Comparison of ENCODE assay signal across 9 cellular contexts in genomic region chr19:4379383-4380253, GRCh38. TPM values are rescaled to one million over a fixed set of nuclear protein-coding genes. Genes with fewer than 3 reads are reported as not detected.
DNase-seq lines count a peak whose midpoint lies in the region; ATAC-seq, FAIRE-seq and TF ChIP-seq lines count a peak whose summit lies in the region.
"Had no signal": no experiment of that assay in that cellular context is flagged by ENCODE, and none has a peak within 500 bp of the region (broad histone marks: within the 10 kb centered on the region; RNA-seq: fewer than 3 reads in every experiment).

No MANE protein-coding gene starts in this region.

- H3K4me3 Mint-ChIP-seq in astrocyte (ENCODE audit: unreplicated experiment) = no peak overlapping the region

- ATAC-seq in GM21515 (IDR thresholded peaks at IDR 0.05; ENCODE audit: unreplicated experiment) (no peak), HG02970 (IDR thresholded peaks at IDR 0.05; ENCODE audit: low FRiP score, unreplicated experiment) (no peak), GM19023 (IDR thresholded peaks at IDR 0.05; ENCODE audit: unreplicated experiment) (no peak)

- peak overlapping the region; percentile 25 for H3K4me2 ChIP-seq in astrocyte (ENCODE audit: low read length)

- H3K79me2 ChIP-seq in astrocyte (ENCODE audit: insufficient read depth, low read length) = peaks cover 93% of the 10 kb centered on the region

- peaks cover 41% of the 10 kb centered on the region for H3K4me1 ChIP-seq in astrocyte (ENCODE audit: insufficient read depth, low read length)
- H3K4me1 ChIP-seq in mucosa of rectum (ENCODE audit: control insufficient read depth in 2 of 2, insufficient read depth in 2 of 2, low read length in 2 of 2) = peaks cover 33 to 34% of the 10 kb centered on the region in 2 donors

- no peaks in the 10 kb centered on the region for H3K27me3 Mint-ChIP-seq in astrocyte (ENCODE audit: low read depth, unreplicated experiment)

- H3K9me3 ChIP-seq in astrocyte (ENCODE audit: insufficient read depth, low read depth, low read length) (no peaks in the 10 kb centered on the region), mucosa of rectum (ENCODE audit: control insufficient read depth in 2 of 2, low read length in 2 of 2) (no peaks in the 10 kb centered on the region)
- H3K9me3 ChIP-seq: tibial artery had no signal

- H3K9ac ChIP-seq in astrocyte (ENCODE audit: low read length) (no peak overlapping the region), mucosa of rectum (ENCODE audit: low read depth in 1 of 2, low read length in 2 of 2) (no peak overlapping the region)

- H3K27ac ChIP-seq in astrocyte (ENCODE audit: low read depth, low read length) (no peak overlapping the region), mucosa of rectum (ENCODE audit: low read depth in 2 of 2, low read length in 2 of 2) (peak overlapping the region in 1 of 2 donors; percentile 52)
- H3K27ac ChIP-seq: tibial artery had no signal

- no peak overlapping the region for H3K27ac Mint-ChIP-seq in astrocyte (ENCODE audit: unreplicated experiment)

- no peak for FAIRE-seq in astrocyte (lab: Jason Lieb, UNC)

- H3K4me3 ChIP-seq in astrocyte (ENCODE audit: insufficient read depth, low read depth, low read length) (no peak overlapping the region), mucosa of rectum (ENCODE audit: low read length in 2 of 2) (peak overlapping the region; percentile 13 to 41)
- H3K4me3 ChIP-seq: tibial artery had no signal

- H3K4me1 Mint-ChIP-seq in astrocyte (ENCODE audit: low read depth, unreplicated experiment) = peaks cover 34% of the 10 kb centered on the region

- H2AFZ ChIP-seq in astrocyte (ENCODE audit: low read depth, low read length) = no peak overlapping the region

- H3K36me3 Mint-ChIP-seq in astrocyte (ENCODE audit: low read depth, unreplicated experiment) = peaks cover 7% of the 10 kb centered on the region

- peak; percentile 78 for DNase-seq in Daoy (ENCODE audit: low read depth)
- peak; percentile 76 for DNase-seq in M059J (ENCODE audit: low read depth)
- peak; percentile 69 for DNase-seq in astrocyte (ENCODE audit: low read depth)
- no peak for DNase-seq in posterior vena cava (ENCODE audit: low spot score)

- H3K36me3 ChIP-seq in astrocyte (ENCODE audit: insufficient read depth, low read length) = no peaks in the 10 kb centered on the region
- H3K36me3 ChIP-seq in mucosa of rectum (ENCODE audit: control insufficient read depth in 2 of 2, insufficient read depth in 2 of 2, low read length in 2 of 2) = peaks cover 3 to 9% of the 10 kb centered on the region in 2 donors

- no peak for TF ChIP-seq CTCF in astrocyte (IDR thresholded peaks at IDR 0.05; ENCODE audit: insufficient read depth, low read depth, low read length)

- H3K27me3 ChIP-seq in astrocyte (ENCODE audit: insufficient read depth, low read length) (no peaks in the 10 kb centered on the region), mucosa of rectum (ENCODE audit: control insufficient read depth in 2 of 2, insufficient read depth in 2 of 2, low read length in 2 of 2) (no peaks in the 10 kb centered on the region)
- H3K27me3 ChIP-seq: tibial artery had no signal

- peaks cover 96% of the 10 kb centered on the region for H4K20me1 ChIP-seq in astrocyte (ENCODE audit: insufficient read depth, low read length)

- intact Hi-C loops in posterior vena cava (cut with DNase I) = no loop called here

- no peaks in the 10 kb centered on the region for H3K9me3 Mint-ChIP-seq in astrocyte (ENCODE audit: unreplicated experiment)

RNA-seq across cellular contexts. Expression of gene SH3GL1, which starts 20.7 kb away (rescaled TPM):
- total RNA-seq in Daoy (2014; rRNA removed; shearing (Covaris generic)) = 44.3 and 52.8 TPM in 2 replicates
- 60.5 and 99.7 TPM in 2 replicates for total RNA-seq in M059J (2014; rRNA removed; shearing (Covaris generic))
- total RNA-seq in astrocyte = 101 and 102 TPM in 2 replicates
- 10 to 100 TPM; 77.5 to 88.8 TPM for total RNA-seq in posterior vena cava

RNA-seq across cellular contexts. Expression of gene CHAF1A, which starts 22.8 kb away (rescaled TPM):
- total RNA-seq in Daoy (2014; rRNA removed; shearing (Covaris generic)) = 39.7 and 55.8 TPM in 2 replicates
- total RNA-seq in M059J (2014; rRNA removed; shearing (Covaris generic)) = 22.8 and 38.1 TPM in 2 replicates
- total RNA-seq in astrocyte (7.2 and 8.5 TPM in 2 replicates), posterior vena cava (1 to 10 TPM; 6.0 to 9.5 TPM)

RNA-seq across cellular contexts. Expression of gene MPND, which starts 36.3 kb away (rescaled TPM):
- 0.95 and 2.5 TPM in 2 replicates for total RNA-seq in Daoy (2014; rRNA removed; shearing (Covaris generic))
- 6.3 and 9.9 TPM in 2 replicates for total RNA-seq in M059J (2014; rRNA removed; shearing (Covaris generic))
- total RNA-seq in astrocyte (10.3 and 14.7 TPM in 2 replicates), posterior vena cava (10 to 100 TPM; 11.2 to 12.1 TPM)

RNA-seq across cellular contexts. Expression of gene STAP2, which starts 41.0 kb away (rescaled TPM):
- 28.9 and 35.7 TPM in 2 replicates for total RNA-seq in Daoy (2014; rRNA removed; shearing (Covaris generic))
- 7.9 and 13.7 TPM in 2 replicates for total RNA-seq in M059J (2014; rRNA removed; shearing (Covaris generic))
- total RNA-seq in astrocyte (1.8 and 5.3 TPM in 2 replicates), posterior vena cava (1 to 10 TPM; 2.1 to 2.7 TPM)
